ENCODE assay signal across 27 cellular contexts in genomic region chr1:101100674-101101073, GRCh38.
"Had no signal": no experiment of that assay in that cellular context is flagged by ENCODE, and none has a peak within 500 bp of the region (broad histone marks: within the 10 kb centered on the region; RNA-seq: fewer than 3 reads in every experiment).

No MANE protein-coding gene starts in this region.

- H3K9me3 ChIP-seq: ascending aorta, heart left ventricle, pancreas, prostate gland, thoracic aorta had no signal

- H3K27me3 ChIP-seq: ascending aorta, cardiac muscle cell, heart left ventricle, pancreas had no signal

- H3K27ac Mint-ChIP-seq: activated CD4-positive, alpha-beta T cell treated with anti-CD3 and anti-CD28 coated beads, Interleukin-2, amount 10 ng/mL, durations not matched to agents 7 days and 5 days; activated naive CD4-positive, alpha-beta T cell treated with anti-CD3 and anti-CD28 coated beads, Interleukin-2, amount 10 ng/mL, durations not matched to agents 7 days and 5 days; activated naive CD8-positive, alpha-beta T cell treated with anti-CD3 and anti-CD28 coated beads, Interleukin-2, amount 10 ng/mL, durations not matched to agents 7 days and 5 days; activated T-helper 1 cell treated with anti-CD3 and anti-CD28 coated beads, Interleukin-12 subunit alpha, Interleukin-12 subunit beta, Interleukin-2, Interleukin-4 antibody, amounts not matched to agents 30 ng/mL and 10 ng/mL and 1 ng/mL, durations not matched to agents 14 hours and 24 hours and 36 hours; effector memory CD8-positive, alpha-beta T cell; stimulated activated effector memory CD8-positive, alpha-beta T cell treated with anti-CD3 and anti-CD28 coated beads, Interleukin-12 subunit alpha, Interleukin-12 subunit beta, amount 100 ng/mL, for 72 hours; stimulated activated naive CD8-positive, alpha-beta T cell treated with anti-CD3 and anti-CD28 coated beads, Interleukin-15, Interleukin-2, amounts not matched to agents 100 ng/mL and 50 ng/mL, for 24 hours had no signal

- H3K4me3 ChIP-seq: ascending aorta, cardiac muscle cell, heart left ventricle, pancreas, prostate gland, skin epidermis, thoracic aorta had no signal

- H3K4me3 Mint-ChIP-seq: activated CD4-positive, alpha-beta T cell treated with anti-CD3 and anti-CD28 coated beads, Interleukin-2, amount 10 ng/mL, durations not matched to agents 7 days and 5 days; activated naive CD4-positive, alpha-beta T cell treated with anti-CD3 and anti-CD28 coated beads, Interleukin-2, amount 10 ng/mL, durations not matched to agents 7 days and 5 days; activated naive CD8-positive, alpha-beta T cell treated with anti-CD3 and anti-CD28 coated beads, Interleukin-2, amount 10 ng/mL, durations not matched to agents 7 days and 5 days; activated T-helper 1 cell treated with anti-CD3 and anti-CD28 coated beads, Interleukin-12 subunit alpha, Interleukin-12 subunit beta, Interleukin-2, Interleukin-4 antibody, amounts not matched to agents 30 ng/mL and 10 ng/mL and 1 ng/mL, durations not matched to agents 14 hours and 24 hours and 36 hours; brain; effector memory CD8-positive, alpha-beta T cell; naive thymus-derived CD8-positive, alpha-beta T cell; neural crest cell; stimulated activated effector memory CD8-positive, alpha-beta T cell treated with anti-CD3 and anti-CD28 coated beads, Interleukin-12 subunit alpha, Interleukin-12 subunit beta, amount 100 ng/mL, for 72 hours; stimulated activated naive CD8-positive, alpha-beta T cell treated with anti-CD3 and anti-CD28 coated beads, Interleukin-15, Interleukin-2, amounts not matched to agents 100 ng/mL and 50 ng/mL, for 24 hours had no signal

- H3K4me1 ChIP-seq: ascending aorta, pancreas, prostate gland had no signal

- H3K9me3 Mint-ChIP-seq: effector memory CD8-positive, alpha-beta T cell; stimulated activated effector memory CD8-positive, alpha-beta T cell treated with anti-CD3 and anti-CD28 coated beads, Interleukin-12 subunit alpha, Interleukin-12 subunit beta, amount 100 ng/mL, for 72 hours; stimulated activated naive CD8-positive, alpha-beta T cell treated with anti-CD3 and anti-CD28 coated beads, Interleukin-15, Interleukin-2, amounts not matched to agents 100 ng/mL and 50 ng/mL, for 24 hours had no signal

- H3K36me3 ChIP-seq: ascending aorta, cardiac muscle cell, heart left ventricle, pancreas, prostate gland, thoracic aorta had no signal

- H3K36me3 Mint-ChIP-seq: brain; stimulated activated effector memory CD8-positive, alpha-beta T cell treated with anti-CD3 and anti-CD28 coated beads, Interleukin-12 subunit alpha, Interleukin-12 subunit beta, amount 100 ng/mL, for 72 hours had no signal

- H3K27ac ChIP-seq: ascending aorta, cardiac muscle cell, heart left ventricle, pancreas, prostate gland, skin epidermis, thoracic aorta had no signal

- H3K27me3 Mint-ChIP-seq: activated CD4-positive, alpha-beta T cell treated with anti-CD3 and anti-CD28 coated beads, Interleukin-2, amount 10 ng/mL, durations not matched to agents 7 days and 5 days; activated naive CD4-positive, alpha-beta T cell treated with anti-CD3 and anti-CD28 coated beads, Interleukin-2, amount 10 ng/mL, durations not matched to agents 7 days and 5 days; activated naive CD8-positive, alpha-beta T cell treated with anti-CD3 and anti-CD28 coated beads, Interleukin-2, amount 10 ng/mL, durations not matched to agents 7 days and 5 days; brain; effector memory CD8-positive, alpha-beta T cell; naive thymus-derived CD8-positive, alpha-beta T cell; stimulated activated naive CD8-positive, alpha-beta T cell treated with anti-CD3 and anti-CD28 coated beads, Interleukin-15, Interleukin-2, amounts not matched to agents 100 ng/mL and 50 ng/mL, for 24 hours had no signal

- ATAC-seq: effector memory CD8-positive, alpha-beta T cell; naive thymus-derived CD8-positive, alpha-beta T cell; pancreas; sciatic nerve; stimulated activated effector memory CD8-positive, alpha-beta T cell treated with anti-CD3 and anti-CD28 coated beads, Interleukin-12 subunit alpha, Interleukin-12 subunit beta, amount 100 ng/mL, for 72 hours had no signal

- H3K4me1 Mint-ChIP-seq: neural crest cell; stimulated activated effector memory CD8-positive, alpha-beta T cell treated with anti-CD3 and anti-CD28 coated beads, Interleukin-12 subunit alpha, Interleukin-12 subunit beta, amount 100 ng/mL, for 72 hours had no signal

- DNase-seq: activated CD4-positive, alpha-beta T cell treated with anti-CD3 and anti-CD28 coated beads for 1 hour; activated CD4-positive, alpha-beta T cell treated with anti-CD3 and anti-CD28 coated beads, Interleukin-2, amount 10 ng/mL, durations not matched to agents 7 days and 5 days; activated gamma-delta T cell; activated naive CD4-positive, alpha-beta T cell treated with anti-CD3 and anti-CD28 coated beads, Interleukin-2, amount 10 ng/mL, durations not matched to agents 7 days and 5 days; activated naive CD8-positive, alpha-beta T cell treated with anti-CD3 and anti-CD28 coated beads, Interleukin-2, amount 10 ng/mL, durations not matched to agents 7 days and 5 days; cortex of kidney; effector memory CD8-positive, alpha-beta T cell; erythroblast; heart left ventricle; naive thymus-derived CD8-positive, alpha-beta T cell; nucleus accumbens; pancreas; retina; stimulated activated CD4-positive, alpha-beta T cell treated with anti-CD3 and anti-CD28 coated beads, Interleukin-12 subunit alpha, Interleukin-12 subunit beta, amount 100 ng/mL, for 4 hours; stimulated activated CD4-positive, alpha-beta T cell treated with anti-CD3 and anti-CD28 coated beads, Interleukin-4, amount 100 ng/mL, for 24 hours; trophoblast cell had no signal
